In genomic region chr9:14903040-14903439, GRCh38 we compare ENCODE assay signal across 25 cellular contexts. TPM values are rescaled to one million over a fixed set of nuclear protein-coding genes. Genes with fewer than 3 reads are reported as not detected.
"Had no signal": no experiment of that assay in that cellular context is flagged by ENCODE, and none has a peak within 500 bp of the region (broad histone marks: within the 10 kb centered on the region; RNA-seq: fewer than 3 reads in every experiment).

No MANE protein-coding gene starts in this region.

- H3K36me3 Mint-ChIP-seq: activated naive CD8-positive, alpha-beta T cell treated with anti-CD3 and anti-CD28 coated beads for 36 hours; natural killer cell had no signal

- ATAC-seq: left ventricle myocardium superior, natural killer cell had no signal

- H3K4me3 ChIP-seq: esophagus muscularis mucosa, sigmoid colon, testis, vagina had no signal

- DNase-seq: activated CD4-positive, alpha-beta T cell treated with anti-CD3 and anti-CD28 coated beads for 4 hours; activated CD4-positive, alpha-beta T cell treated with anti-CD3 and anti-CD28 coated beads, Interleukin-2, amount 50 U/mL, for 48 hours; activated CD4-positive, CD25-positive, alpha-beta regulatory T cell; activated naive CD4-positive, alpha-beta T cell treated with Interleukin-2 at 50 U/mL for 16 hours; activated naive CD8-positive, alpha-beta T cell treated with anti-CD3 and anti-CD28 coated beads for 36 hours; activated T-cell treated with anti-CD3 and anti-CD28 coated beads, Interleukin-2, amount 50 U/mL, for 48 hours; central memory CD4-positive, alpha-beta T cell; effector memory CD4-positive, alpha-beta T cell; glutamatergic neuron; hippocampal formation; kidney glomerular epithelial cell; left ventricle myocardium superior; mammary epithelial cell; midbrain; natural killer cell; retina; sigmoid colon; stimulated activated CD4-positive, alpha-beta T cell treated with anti-CD3 and anti-CD28 coated beads, Interleukin-2, amount 100 ng/mL, for 48 hours; stimulated activated CD8-positive, alpha-beta memory T cell treated with anti-CD3 and anti-CD28 coated beads, Interleukin-4, amount 100 ng/mL, for 48 hours; stimulated activated naive CD4-positive, alpha-beta T cell; testis; trophoblast cell had no signal

- H3K27ac Mint-ChIP-seq: activated naive CD8-positive, alpha-beta T cell treated with anti-CD3 and anti-CD28 coated beads for 36 hours; natural killer cell; progenitor cell of endocrine pancreas had no signal

- H3K27ac ChIP-seq: esophagus muscularis mucosa, testis, vagina had no signal

- H3K9me3 ChIP-seq: esophagus muscularis mucosa, sigmoid colon, testis, vagina had no signal

- H3K4me3 Mint-ChIP-seq: activated naive CD8-positive, alpha-beta T cell treated with anti-CD3 and anti-CD28 coated beads for 36 hours; natural killer cell had no signal

- H3K36me3 ChIP-seq: esophagus muscularis mucosa, sigmoid colon, vagina had no signal

- H3K27me3 ChIP-seq: esophagus muscularis mucosa, sigmoid colon, testis, vagina had no signal

- H3K9me3 Mint-ChIP-seq: activated naive CD8-positive, alpha-beta T cell treated with anti-CD3 and anti-CD28 coated beads for 36 hours; natural killer cell had no signal

- H3K4me1 Mint-ChIP-seq: activated naive CD8-positive, alpha-beta T cell treated with anti-CD3 and anti-CD28 coated beads for 36 hours; natural killer cell had no signal

RNA-seq across cellular contexts. Expression of gene FREM1, which starts 7.2 kb away (rescaled TPM):
- total RNA-seq: activated naive CD8-positive, alpha-beta T cell treated with anti-CD3 and anti-CD28 coated beads for 36 hours; mammary epithelial cell had no signal
- polyA plus RNA-seq: mammary epithelial cell had no signal
